11 cellular contexts compared by ENCODE assay signal in the genomic region with DNA sequence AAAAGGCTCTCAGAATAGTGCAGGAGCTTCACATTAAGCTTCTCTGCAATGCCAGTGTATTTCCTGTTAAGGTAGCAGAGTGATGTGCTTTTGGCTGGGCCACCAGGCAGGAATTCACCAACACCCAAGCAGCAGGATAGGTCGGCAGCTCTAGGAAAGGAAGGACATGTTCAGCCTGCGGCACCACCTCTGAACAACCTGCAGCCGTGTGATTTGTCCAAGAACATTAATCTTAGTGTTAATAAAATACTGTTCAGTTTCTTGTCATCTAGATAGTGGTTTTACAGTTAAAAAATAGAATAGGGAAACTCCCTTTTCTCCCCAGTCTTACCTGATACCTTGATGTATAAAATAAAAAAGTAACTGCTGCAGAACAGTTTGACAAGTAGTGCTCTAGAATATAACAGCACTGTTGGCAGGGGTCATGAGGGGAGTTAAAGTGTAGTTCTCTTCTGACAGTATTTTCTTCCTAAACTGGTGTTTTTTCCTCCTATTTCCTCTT. TPM values are rescaled to one million over a fixed set of nuclear protein-coding genes. Genes with fewer than 3 reads are reported as not detected.
DNase-seq lines count a peak whose midpoint lies in the region; ATAC-seq and TF ChIP-seq lines count a peak whose summit lies in the region.
"Had no signal": no experiment of that assay in that cellular context is flagged by ENCODE, and none has a peak within 500 bp of the region (broad histone marks: within the 10 kb centered on the region; RNA-seq: fewer than 3 reads in every experiment).

No MANE protein-coding gene starts in this region.

- peaks cover 99% of the 10 kb centered on the region for H4K20me1 ChIP-seq in Loucy (ENCODE audit: insufficient read depth, low read length, poor library complexity, severe bottlenecking)
- peaks cover 78% of the 10 kb centered on the region for H4K20me1 ChIP-seq in osteoblast (ENCODE audit: insufficient read depth, low read length)

- H3K4me3 Mint-ChIP-seq in CD4-positive, CD25-positive, alpha-beta regulatory T cell: peak overlapping the region; percentile 23 to 66 (median 37)
- H3K4me3 Mint-ChIP-seq: activated naive CD8-positive, alpha-beta T cell treated with anti-CD3 and anti-CD28 coated beads, Interleukin-2, amount 10 ng/mL, durations not matched to agents 7 days and 5 days had no signal

- peaks cover 8% of the 10 kb centered on the region for H3K36me3 ChIP-seq in CD4-positive, CD25-positive, alpha-beta regulatory T cell (ENCODE audit: control insufficient read depth, insufficient read depth, low read length)
- H3K36me3 ChIP-seq in Loucy (ENCODE audit: insufficient read depth, low read length) (peaks cover 51% of the 10 kb centered on the region; the same call in 1 of the 2 replicates), right atrium auricular region (no peaks in the 10 kb centered on the region), osteoblast (ENCODE audit: insufficient read depth, low read length) (no peaks in the 10 kb centered on the region)
- H3K36me3 ChIP-seq: right lobe of liver had no signal

- DNase-seq in CD4-positive, CD25-positive, alpha-beta regulatory T cell: peak in 1 of 3 donors; percentile 20
- DNase-seq in right atrium auricular region (ENCODE audit: low spot score) (no peak), HuH-7 (ENCODE audit: low spot score) (no peak), osteoblast (ENCODE audit: insufficient read length, low spot score, missing footprints) (no peak), C1 segment of cervical spinal cord (lab: John Stamatoyannopoulos, UW) (no peak), NCI-H1092 treated with DMSO at 0.1 percent for 48 hours (lab: John Stamatoyannopoulos, UW) (no peak)
- DNase-seq: activated naive CD8-positive, alpha-beta T cell treated with anti-CD3 and anti-CD28 coated beads, Interleukin-2, amount 10 ng/mL, durations not matched to agents 7 days and 5 days; IMR-90; right lobe of liver had no signal

- H3K4me2 ChIP-seq in Loucy (ENCODE audit: low read depth, low read length, poor library complexity, severe bottlenecking) (peak overlapping the region; percentile 18), osteoblast (ENCODE audit: insufficient read depth, low read length) (no peak overlapping the region)

- peak overlapping the region; percentile 22 to 78 (median 70) for H3K27ac Mint-ChIP-seq in CD4-positive, CD25-positive, alpha-beta regulatory T cell
- H3K27ac Mint-ChIP-seq: activated naive CD8-positive, alpha-beta T cell treated with anti-CD3 and anti-CD28 coated beads, Interleukin-2, amount 10 ng/mL, durations not matched to agents 7 days and 5 days had no signal

- peaks cover 100% of the 10 kb centered on the region for H3K79me2 ChIP-seq in Loucy (ENCODE audit: insufficient read depth, low read length)
- H3K79me2 ChIP-seq in osteoblast (ENCODE audit: insufficient read depth, low read length): peaks cover 95% of the 10 kb centered on the region

- no peaks in the 10 kb centered on the region for H3F3A ChIP-seq in Loucy (ENCODE audit: low read depth)

- H3K9ac ChIP-seq in Loucy (ENCODE audit: low read depth, low read length, poor library complexity, severe bottlenecking): no peak overlapping the region

- H2AFZ ChIP-seq in Loucy (ENCODE audit: low read length) (no peak overlapping the region), osteoblast (ENCODE audit: low read length) (no peak overlapping the region)

- no peaks in the 10 kb centered on the region for H3K27me3 Mint-ChIP-seq in CD4-positive, CD25-positive, alpha-beta regulatory T cell
- H3K27me3 Mint-ChIP-seq: activated naive CD8-positive, alpha-beta T cell treated with anti-CD3 and anti-CD28 coated beads, Interleukin-2, amount 10 ng/mL, durations not matched to agents 7 days and 5 days had no signal

- H3K4me1 ChIP-seq in CD4-positive, CD25-positive, alpha-beta regulatory T cell (ENCODE audit: control insufficient read depth, insufficient read depth, low read length, poor library complexity, severe bottlenecking): peaks cover 66% of the 10 kb centered on the region
- H3K4me1 ChIP-seq in Loucy (ENCODE audit: insufficient read depth, low read length, poor library complexity, severe bottlenecking) (peaks cover 15% of the 10 kb centered on the region), right atrium auricular region (peaks cover 0 to 43% of the 10 kb centered on the region in 2 donors), osteoblast (ENCODE audit: insufficient read depth, low read length) (no peaks in the 10 kb centered on the region)

- peak overlapping the region; percentile 69 for H3K27ac ChIP-seq in CD4-positive, CD25-positive, alpha-beta regulatory T cell (ENCODE audit: insufficient read depth, low read length, poor library complexity, severe bottlenecking)
- H3K27ac ChIP-seq in right atrium auricular region (peak overlapping the region; percentile 33 to 75), osteoblast (ENCODE audit: low read depth, low read length) (no peak overlapping the region)
- H3K27ac ChIP-seq: right lobe of liver had no signal

- H3K9me3 ChIP-seq in CD4-positive, CD25-positive, alpha-beta regulatory T cell (ENCODE audit: control insufficient read depth in 2 of 2, low read length in 2 of 2): no peaks in the 10 kb centered on the region
- H3K9me3 ChIP-seq in Loucy (ENCODE audit: insufficient read depth, low read depth, low read length): no peaks in the 10 kb centered on the region
- no peaks in the 10 kb centered on the region for H3K9me3 ChIP-seq in right atrium auricular region
- no peaks in the 10 kb centered on the region for H3K9me3 ChIP-seq in osteoblast (ENCODE audit: low read depth, low read length)
- H3K9me3 ChIP-seq: right lobe of liver had no signal

- no peaks in the 10 kb centered on the region for H3K27me3 ChIP-seq in CD4-positive, CD25-positive, alpha-beta regulatory T cell (ENCODE audit: control insufficient read depth, insufficient read depth, low read length)
- H3K27me3 ChIP-seq in Loucy (ENCODE audit: insufficient read depth, low read length, poor library complexity, severe bottlenecking) (no peaks in the 10 kb centered on the region), right atrium auricular region (no peaks in the 10 kb centered on the region), osteoblast (ENCODE audit: insufficient read depth, low read length) (no peaks in the 10 kb centered on the region)
- H3K27me3 ChIP-seq: right lobe of liver had no signal

- no peaks in the 10 kb centered on the region for H3K9me2 ChIP-seq in Loucy (replicated peaks; ENCODE audit: low read depth, low read length)

- H3K4me1 Mint-ChIP-seq in CD4-positive, CD25-positive, alpha-beta regulatory T cell: peaks cover 60 to 90% (median 73%) of the 10 kb centered on the region in 4 donors

- peak overlapping the region; percentile 55 for H3K4me3 ChIP-seq in CD4-positive, CD25-positive, alpha-beta regulatory T cell (ENCODE audit: low read depth, low read length)
- H3K4me3 ChIP-seq in Loucy (ENCODE audit: low read length, poor library complexity, severe bottlenecking) (no peak overlapping the region), right atrium auricular region (no peak overlapping the region), osteoblast (ENCODE audit: insufficient read depth, low read length) (no peak overlapping the region)
- H3K4me3 ChIP-seq: right lobe of liver had no signal

- peaks cover 0 to 2% (median 0%) of the 10 kb centered on the region in 7 donors for H3K9me3 Mint-ChIP-seq in CD4-positive, CD25-positive, alpha-beta regulatory T cell
- H3K9me3 Mint-ChIP-seq: activated naive CD8-positive, alpha-beta T cell treated with anti-CD3 and anti-CD28 coated beads, Interleukin-2, amount 10 ng/mL, durations not matched to agents 7 days and 5 days had no signal

- TF ChIP-seq CTCF in Loucy (conservative IDR thresholded peaks at IDR 0.05; ENCODE audit: low read length): no peak
- no peak for TF ChIP-seq CTCF in right atrium auricular region (IDR thresholded peaks at IDR 0.05)
- no peak for TF ChIP-seq CTCF in osteoblast (IDR thresholded peaks at IDR 0.05; ENCODE audit: extremely low read depth, low read depth, low read length)

- peak; percentile 52 to 65 for ATAC-seq in CD4-positive, CD25-positive, alpha-beta regulatory T cell (ENCODE audit: low read depth in 2 of 2)
- peak; percentile 55 for ATAC-seq in GM19328 (IDR thresholded peaks at IDR 0.05; ENCODE audit: unreplicated experiment)

- peaks cover 19% of the 10 kb centered on the region for H3K36me3 Mint-ChIP-seq in CD4-positive, CD25-positive, alpha-beta regulatory T cell

RNA-seq across cellular contexts. Expression of a gene that starts 18.8 kb away (rescaled TPM):
- total RNA-seq in CD4-positive, CD25-positive, alpha-beta regulatory T cell: 119 TPM
- polyA plus RNA-seq in CD4-positive, CD25-positive, alpha-beta regulatory T cell: 10 to 100 TPM; 25.6 to 44.1 (median 29.4) TPM
- total RNA-seq in right atrium auricular region: 10 to 100 TPM; 19.0 to 19.7 TPM
- total RNA-seq in osteoblast: 35.9 and 39.4 TPM in 2 replicates
